In the genomic region with DNA sequence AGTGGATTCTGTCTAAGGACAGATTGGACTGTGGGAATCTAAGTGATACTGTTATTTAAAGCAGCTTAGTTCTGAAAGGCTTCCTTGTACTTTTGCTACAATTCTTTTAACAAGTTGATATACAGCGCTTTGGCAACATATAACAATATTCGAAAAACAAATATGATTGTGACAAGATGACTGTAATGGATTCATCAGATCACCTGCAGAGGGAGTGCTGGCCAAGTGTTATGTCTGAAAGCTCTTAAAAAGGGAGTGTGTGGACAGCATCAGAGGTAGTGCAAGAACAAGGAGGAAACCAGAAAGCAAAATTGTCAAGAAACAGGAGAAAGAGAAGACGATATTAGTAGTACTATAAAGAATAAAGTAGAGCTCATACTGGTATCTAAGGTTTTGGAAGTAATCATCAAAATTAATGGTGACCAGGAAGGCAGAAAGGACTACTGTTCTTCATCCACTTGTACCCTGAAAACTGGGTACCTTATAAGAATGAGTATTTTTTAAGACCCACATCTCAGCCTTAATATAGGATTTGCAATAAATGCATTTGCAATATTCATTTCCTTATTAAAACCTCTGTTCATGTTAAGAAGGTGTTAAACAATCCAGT, we compare ENCODE assay signal across 8 cellular contexts.
A peak's percentile ranks its signal among the peaks of the same experiment; 100 is the strongest.
DNase-seq lines count a peak whose midpoint lies in the region; TF ChIP-seq lines count a peak whose summit lies in the region.

No MANE protein-coding gene starts in this region.

- peaks cover 3% of the 10 kb centered on the region for H3K9me3 Mint-ChIP-seq in activated naive CD8-positive, alpha-beta T cell treated with anti-CD3 and anti-CD28 coated beads for 36 hours

- no peak overlapping the region for H3K4me3 Mint-ChIP-seq in activated naive CD8-positive, alpha-beta T cell treated with anti-CD3 and anti-CD28 coated beads for 36 hours

- intact Hi-C loops in tibial artery (cut with DNase I; ENCODE audit: low total_unique reads): loop anchor here (10.0 kb wide), 1 partner anchor 127 kb away; no protein-coding TSS in a partner anchor

- TF ChIP-seq CTCF in AG04449 (IDR thresholded peaks at IDR 0.05; ENCODE audit: insufficient read depth, low read length, missing control alignments): peak; percentile 36
- TF ChIP-seq CTCF in GM20000 (IDR thresholded peaks at IDR 0.05; ENCODE audit: extremely low read depth, missing control alignments): no peak
- no peak for TF ChIP-seq CTCF in tibial artery (IDR thresholded peaks at IDR 0.05)

- H3K27ac Mint-ChIP-seq in activated naive CD8-positive, alpha-beta T cell treated with anti-CD3 and anti-CD28 coated beads for 36 hours: no peak overlapping the region

- H3K36me3 ChIP-seq in NT2/D1 (ENCODE audit: insufficient read depth, insufficient read length, low read length): no peaks in the 10 kb centered on the region
- H3K36me3 ChIP-seq in tibial artery: no peaks in the 10 kb centered on the region

- no peaks in the 10 kb centered on the region for H3K9me3 ChIP-seq in NT2/D1 (ENCODE audit: insufficient read depth, low read length)
- no peaks in the 10 kb centered on the region for H3K9me3 ChIP-seq in tibial artery

- H3K36me3 Mint-ChIP-seq in activated naive CD8-positive, alpha-beta T cell treated with anti-CD3 and anti-CD28 coated beads for 36 hours: no peaks in the 10 kb centered on the region

- H3K4me1 Mint-ChIP-seq in activated naive CD8-positive, alpha-beta T cell treated with anti-CD3 and anti-CD28 coated beads for 36 hours: no peaks in the 10 kb centered on the region

- H3K27ac ChIP-seq in tibial artery: no peak overlapping the region

- H3K27me3 ChIP-seq in NT2/D1 (ENCODE audit: insufficient read depth, insufficient read length) (no peaks in the 10 kb centered on the region), tibial artery (no peaks in the 10 kb centered on the region)

- H3K27me3 Mint-ChIP-seq in activated naive CD8-positive, alpha-beta T cell treated with anti-CD3 and anti-CD28 coated beads for 36 hours: no peaks in the 10 kb centered on the region

- POLR2A ChIA-PET in AG04449 (lab: Yijun Ruan, JAX): no interaction called here

- DNase-seq in AG04449 (ENCODE audit: low read depth, low spot score) (no peak), GM20000 (ENCODE audit: low spot score) (peak; percentile 9), NT2/D1 (ENCODE audit: low read depth, low spot score) (peak; percentile 23), fibroblast of peridontal ligament (ENCODE audit: extremely low read depth) (peak; percentile 11), tibial artery (no peak), NCI-H2029 (lab: John Stamatoyannopoulos, UW) (no peak), germinal center (ENCODE audit: low spot score) (no peak)
- no peak for DNase-seq in activated naive CD8-positive, alpha-beta T cell treated with anti-CD3 and anti-CD28 coated beads for 36 hours

- CTCF ChIA-PET in AG04449 (lab: Yijun Ruan, JAX): interaction anchor here (0.8 to 3.5 kb wide), 9 partner anchors 11 to 168 kb away, joined by 3 to 39 read pairs (median 3); no protein-coding TSS in a partner anchor

- H3K4me3 ChIP-seq in AG04449 (ENCODE audit: low read depth, low read length) (no peak overlapping the region), NT2/D1 (ENCODE audit: insufficient read length, low read depth) (no peak overlapping the region), tibial artery (no peak overlapping the region)

- H3K4me1 ChIP-seq in NT2/D1 (ENCODE audit: insufficient read depth, insufficient read length) (no peaks in the 10 kb centered on the region), tibial artery (no peaks in the 10 kb centered on the region)

- no peak overlapping the region for H3K9ac ChIP-seq in NT2/D1 (ENCODE audit: insufficient read length, low read depth)

Comparison
In these comparisons a context has a peak if more than half of its experiments do, and no peak if none do; other contexts are left out.
1. DNase-seq: peak in GM20000 (single experiment), NT2/D1 (single experiment) and fibroblast of peridontal ligament (single experiment); none in AG04449 (single experiment), tibial artery (0 of 2), NCI-H2029 (single experiment), germinal center (single experiment) and activated naive CD8-positive, alpha-beta T cell treated with anti-CD3 and anti-CD28 coated beads for 36 hours (single experiment).